ENCODE assay signal across 8 cellular contexts in genomic region chr5:36876389-36876964, GRCh38. TPM values are rescaled to one million over a fixed set of nuclear protein-coding genes. Genes with fewer than 3 reads are reported as not detected.
DNase-seq lines count a peak whose midpoint lies in the region; ATAC-seq, FAIRE-seq and TF ChIP-seq lines count a peak whose summit lies in the region.

Gene NIPBL (plus strand): TSS chr5:36876769. CDS start chr5:36953697, 76,928 bp downstream.

- POLR2A ChIA-PET in T-cell (lab: Charles Lee): interaction anchor here in 1 of 2 donors (0.6 to 0.8 kb wide), 4 partner anchors 44 to 494 kb away, joined by 3 read pairs; partner anchors contain the start of gene NUP155

- peak; percentile 64 for ATAC-seq in HG02852 (IDR thresholded peaks at IDR 0.05; ENCODE audit: unreplicated experiment)
- peak; percentile 71 to 75 (median 72) for ATAC-seq in T-cell (replicated peaks in 1 of 4)
- peak; percentile 85 to 94 (median 92) for ATAC-seq in heart right ventricle
- ATAC-seq in upper lobe of right lung: peak; percentile 93

- H3K9me3 Mint-ChIP-seq in T-cell (no peaks in the 10 kb centered on the region), progenitor cell of endocrine pancreas (ENCODE audit: low read depth) (no peaks in the 10 kb centered on the region)

- H3K36me3 Mint-ChIP-seq in T-cell: no peaks in the 10 kb centered on the region
- H3K36me3 Mint-ChIP-seq in progenitor cell of endocrine pancreas (ENCODE audit: insufficient read depth): peaks cover 2% of the 10 kb centered on the region

- FAIRE-seq in GM12892 (lab: Jason Lieb, UNC): peak; percentile 87

- H3K27me3 ChIP-seq in heart right ventricle (no peaks in the 10 kb centered on the region), upper lobe of right lung (no peaks in the 10 kb centered on the region)

- H3K27ac Mint-ChIP-seq in T-cell: peak within 1 kb of the TSS; percentile 94 to 97
- peak within 1 kb of the TSS; percentile 97 for H3K27ac Mint-ChIP-seq in progenitor cell of endocrine pancreas

- H3K4me3 Mint-ChIP-seq in T-cell: peak within 1 kb of the TSS; percentile 82 to 92 (median 88)
- peak within 1 kb of the TSS; percentile 97 for H3K4me3 Mint-ChIP-seq in progenitor cell of endocrine pancreas (ENCODE audit: low read depth)

- H3K4me1 ChIP-seq in heart right ventricle (peaks cover 0 to 62% (median 53%) of the 10 kb centered on the region in 9 donors), upper lobe of right lung (peaks cover 53% of the 10 kb centered on the region)

- peak in 1 of 9 donors; percentile 7 for TF ChIP-seq CTCF in heart right ventricle (IDR thresholded peaks at IDR 0.05)
- no peak for TF ChIP-seq CTCF in progenitor cell of endocrine pancreas (IDR thresholded peaks at IDR 0.05; ENCODE audit: unreplicated experiment)
- no peak for TF ChIP-seq CTCF in upper lobe of right lung (IDR thresholded peaks at IDR 0.05)

- CTCF ChIA-PET in T-cell (lab: Charles Lee): interaction anchor here in 1 of 2 donors (1.0 kb wide), 1 partner anchor 38 kb away, joined by 3 read pairs; no protein-coding TSS in a partner anchor

- H3K4me1 Mint-ChIP-seq in T-cell (peaks cover 53 to 67% (median 56%) of the 10 kb centered on the region in 3 donors), progenitor cell of endocrine pancreas (ENCODE audit: low read depth) (peaks cover 30% of the 10 kb centered on the region)

- H3K4me3 ChIP-seq in heart right ventricle: peak within 1 kb of the TSS; percentile 66 to 97 (median 88)
- H3K4me3 ChIP-seq in upper lobe of right lung: peak within 1 kb of the TSS; percentile 87

- peak within 1 kb of the TSS; percentile 97 for H3K27ac ChIP-seq in adipose tissue (ENCODE audit: low read depth, low read length)
- peak within 1 kb of the TSS; percentile 91 to 99 (median 98) for H3K27ac ChIP-seq in heart right ventricle
- peak within 1 kb of the TSS; percentile 96 for H3K27ac ChIP-seq in upper lobe of right lung

- no peaks in the 10 kb centered on the region for H3K9me3 ChIP-seq in heart right ventricle
- no peaks in the 10 kb centered on the region for H3K9me3 ChIP-seq in upper lobe of right lung

- peak; percentile 97 for TF ChIP-seq POLR2A in GM12892 (IDR thresholded peaks at IDR 0.05; ENCODE audit: low read depth, low read length)

- intact Hi-C loops in heart right ventricle (cut with DNase I): loop anchor here in 7 of 10 donors (2.0 to 10.0 kb wide), 4 partner anchors 66 to 131 kb away; no protein-coding TSS in a partner anchor
- intact Hi-C loops in upper lobe of right lung (cut with DNase I): no loop called here

- WGBS in adipose tissue, 3 donors: 0% methylated on average over 55 to 58 of the region's 60 CpGs
- WGBS in heart right ventricle, 2 donors: 0% methylated on average over 33 to 55 of the region's 60 CpGs

- no peaks in the 10 kb centered on the region for H3K27me3 Mint-ChIP-seq in T-cell
- H3K27me3 Mint-ChIP-seq in progenitor cell of endocrine pancreas: no peaks in the 10 kb centered on the region

- H3K36me3 ChIP-seq in heart right ventricle: peaks cover 0 to 17% (median 0%) of the 10 kb centered on the region in 9 donors
- no peaks in the 10 kb centered on the region for H3K36me3 ChIP-seq in upper lobe of right lung

- DNase-seq in GM12892 (ENCODE audit: insufficient read length): peak; percentile 58
- DNase-seq in NCI-H1436 treated with DMSO at 0.1 percent for 48 hours (lab: John Stamatoyannopoulos, UW): peak; percentile 61
- peak; percentile 67 to 93 (median 88) for DNase-seq in T-cell
- DNase-seq in heart right ventricle: peak; percentile 89 to 93
- peak; percentile 64 for DNase-seq in progenitor cell of endocrine pancreas (ENCODE audit: low spot score, unreplicated experiment)
- DNase-seq in upper lobe of right lung: peak; percentile 95

RNA-seq across cellular contexts. Expression of gene NIPBL, which starts in this region (rescaled TPM):
- 17.6 TPM for polyA plus RNA-seq in GM12892 (2012; ENCODE audit: missing spikeins)
- 100 to 1,000 TPM in 2 of 5 donors, 10 to 100 TPM in 3; 87.5 to 133 (median 93.6) TPM for total RNA-seq in T-cell
- polyA plus RNA-seq in adipose tissue: 10 to 100 TPM in 2 of 3 donors, 1 to 10 TPM in 1; 6.8 to 13.6 (median 10.4) TPM
- total RNA-seq in heart right ventricle: 10 to 100 TPM; 29.5 to 52.3 (median 44.8) TPM
- 10 to 100 TPM in 1 of 2 donors, 1 to 10 TPM in 1; 9.9 to 20.1 TPM for polyA plus RNA-seq in heart right ventricle
- 85.6 and 88.0 TPM in 2 replicates for total RNA-seq in progenitor cell of endocrine pancreas
- total RNA-seq in upper lobe of right lung: 63.0 TPM

Comparison
In these comparisons a context has a peak if more than half of its experiments do, and no peak if none do; other contexts are left out.
1. Peak in every context shown above with its lines: DNase-seq, ATAC-seq, H3K4me3 ChIP-seq and H3K27ac ChIP-seq.